ENCODE assay signal across 14 cellular contexts in genomic region chr6:97401533-97401932, GRCh38.
A peak's percentile ranks its signal among the peaks of the same experiment; 100 is the strongest.
DNase-seq lines count a peak whose midpoint lies in the region; ATAC-seq and TF ChIP-seq lines count a peak whose summit lies in the region.
"Had no signal": no experiment of that assay in that cellular context is flagged by ENCODE, and none has a peak within 500 bp of the region (broad histone marks: within the 10 kb centered on the region; RNA-seq: fewer than 3 reads in every experiment).

No MANE protein-coding gene starts in this region.

- no peak overlapping the region for H3K4me3 ChIP-seq in breast epithelium
- H3K4me3 ChIP-seq: cardiac muscle cell had no signal

- no peak for TF ChIP-seq POLR2A in breast epithelium (IDR thresholded peaks at IDR 0.05)

- peaks cover 0 to 5% of the 10 kb centered on the region in 2 donors for H3K9me3 ChIP-seq in breast epithelium

- H3K27me3 ChIP-seq in breast epithelium = no peaks in the 10 kb centered on the region
- H3K27me3 ChIP-seq: cardiac muscle cell had no signal

- no peak for TF ChIP-seq CTCF in breast epithelium (IDR thresholded peaks at IDR 0.05)

- no peaks in the 10 kb centered on the region for H3K36me3 ChIP-seq in breast epithelium
- H3K36me3 ChIP-seq: cardiac muscle cell had no signal

- no peak overlapping the region for H3K27ac ChIP-seq in breast epithelium
- H3K27ac ChIP-seq: cardiac muscle cell, KMS-11 had no signal

- no peaks in the 10 kb centered on the region for H3K4me1 ChIP-seq in breast epithelium

- DNase-seq in ELR (ENCODE audit: low read depth) (peak; percentile 4), M059J (ENCODE audit: low read depth) (peak; percentile 9), dermis blood vessel endothelial cell (peak; percentile 90), myocyte (ENCODE audit: low read depth) (peak; percentile 4), breast epithelium (ENCODE audit: low spot score in 2 of 2) (no peak)
- DNase-seq: activated B cell treated with CpG ODN at 0.5 μM for 24 hours; activated naive CD4-positive, alpha-beta T cell; NCI-H146; NCI-H69; T-cell had no signal

- intact Hi-C loops in breast epithelium (cut with DNase I; ENCODE audit: low total_unique reads) = no loop called here

- ATAC-seq in HG03175 (IDR thresholded peaks at IDR 0.05; ENCODE audit: unreplicated experiment) = no peak
- ATAC-seq in HG03159 (IDR thresholded peaks at IDR 0.05; ENCODE audit: unreplicated experiment) = no peak
- ATAC-seq: T-cell had no signal

Comparison
In these comparisons a context has a peak if more than half of its experiments do, and no peak if none do; other contexts are left out.
1. DNase-seq: peak in ELR (single experiment), M059J (single experiment), dermis blood vessel endothelial cell (single experiment) and myocyte (single experiment); none in breast epithelium (0 of 2).